Comparison of ENCODE assay signal across 8 cellular contexts in genomic region chr1:149558350-149558825, GRCh38. TPM values are rescaled to one million over a fixed set of nuclear protein-coding genes. Genes with fewer than 3 reads are reported as not detected.
DNase-seq lines count a peak whose midpoint lies in the region; TF ChIP-seq lines count a peak whose summit lies in the region.
"Not testable (repeated sequence)": the region's sequence is repeated elsewhere in the genome, so short reads cannot be mapped to it uniquely, and the experiment has no call there.

No MANE protein-coding gene starts in this region.

- not testable (repeated sequence) for TF ChIP-seq CTCF in osteocyte (IDR thresholded peaks at IDR 0.05)

- CTCF ChIA-PET in HEK293T (lab: Yijun Ruan, JAX), result not testable (repeated sequence)

- H3K27me3 ChIP-seq in ACC112 (ENCODE audit: insufficient read depth, low read length); iPS-18a (ENCODE audit: control insufficient read depth, insufficient read depth, low read length): not testable (repeated sequence)

- POLR2A ChIA-PET in HEK293T (lab: Yijun Ruan, JAX), result not testable (repeated sequence)

- H3K4me1 ChIP-seq in ACC112 (ENCODE audit: control insufficient read depth, insufficient read depth, low read length, unreplicated experiment); iPS-18a (ENCODE audit: control insufficient read depth, low read depth, low read length): not testable (repeated sequence)

- not testable (repeated sequence) for H3K36me3 Mint-ChIP-seq in osteocyte (ENCODE audit: unreplicated experiment)

- not testable (repeated sequence) for H3K27me3 Mint-ChIP-seq in osteocyte (ENCODE audit: unreplicated experiment)

- H2AFZ ChIP-seq in ACC112 (ENCODE audit: low read length, unreplicated experiment), result not testable (repeated sequence)

- not testable (repeated sequence) for H3K9ac ChIP-seq in iPS-18a (ENCODE audit: low read length)

- not testable (repeated sequence) for H3K27ac ChIP-seq in ACC112 (ENCODE audit: low read depth, low read length); iPS-18a (ENCODE audit: low read length)

- not testable (repeated sequence) for DNase-seq in HEK293T (ENCODE audit: extremely low spot score)
- DNase-seq in T-helper 9 cell (peak; percentile 48), osteocyte (ENCODE audit: extremely low spot score, unreplicated experiment) (peak; percentile 80)
- DNase-seq in activated effector memory CD4-positive, alpha-beta T cell treated with anti-CD3 and anti-CD28 coated beads, Interleukin-2, amount 50 U/mL, for 16 hours, result peak; percentile 83
- DNase-seq in effector CD4-positive, alpha-beta T cell, result peak; percentile 40
- DNase-seq in stimulated activated CD4-positive, alpha-beta T cell treated with anti-CD3 and anti-CD28 coated beads, TNF-alpha, amount 100 ng/mL, for 4 hours (ENCODE audit: low read depth in 3 of 3), result peak; percentile 20 to 38 (median 30)

- H3K4me3 Mint-ChIP-seq in osteocyte (ENCODE audit: unreplicated experiment), result peak overlapping the region; percentile 67

- not testable (repeated sequence) for H3K9me3 ChIP-seq in iPS-18a (ENCODE audit: control insufficient read depth, low read depth, low read length)

- peak overlapping the region; percentile 34 for H3K27ac Mint-ChIP-seq in osteocyte (ENCODE audit: unreplicated experiment)

- not testable (repeated sequence) for H3K36me3 ChIP-seq in ACC112 (ENCODE audit: insufficient read depth, low read length); iPS-18a (ENCODE audit: control insufficient read depth, low read depth, low read length)

- peak overlapping the region; percentile 56 for H3K4me3 ChIP-seq in ACC112 (ENCODE audit: low read depth, low read length)
- peak overlapping the region; percentile 8 for H3K4me3 ChIP-seq in iPS-18a (ENCODE audit: low read length)

- not testable (repeated sequence) for H3K4me1 Mint-ChIP-seq in osteocyte (ENCODE audit: unreplicated experiment)

- not testable (repeated sequence) for H3K9me3 Mint-ChIP-seq in osteocyte (ENCODE audit: unreplicated experiment)

- H3K79me2 ChIP-seq in ACC112 (ENCODE audit: control insufficient read depth, insufficient read depth, low read length, unreplicated experiment), result not testable (repeated sequence)

TF ChIP-seq in HEK293T, 16 proteins besides CTCF, POLR2A, EP300 and RAD21:
- peak; percentile 42; the same call in 1 of the 2 replicates for TF ChIP-seq PKNOX1 (IDR thresholded peaks at IDR 0.05)

RNA-seq across cellular contexts. Expression of gene PPIAL4C, which starts 25.3 kb away (rescaled TPM):
- not detected in 2 replicates for total RNA-seq in osteocyte
